Comparison of ENCODE assay signal across 13 cellular contexts in genomic region chr21:37005548-37006242, GRCh38. TPM values are rescaled to one million over a fixed set of nuclear protein-coding genes. Genes with fewer than 3 reads are reported as not detected.
DNase-seq lines count a peak whose midpoint lies in the region; ATAC-seq and TF ChIP-seq lines count a peak whose summit lies in the region.
"Had no signal": no experiment of that assay in that cellular context is flagged by ENCODE, and none has a peak within 500 bp of the region (broad histone marks: within the 10 kb centered on the region; RNA-seq: fewer than 3 reads in every experiment).

No MANE protein-coding gene starts in this region.

- H3K27ac Mint-ChIP-seq in activated naive CD4-positive, alpha-beta T cell treated with anti-CD3 and anti-CD28 coated beads for 36 hours: no peak overlapping the region
- H3K27ac Mint-ChIP-seq in effector memory CD8-positive, alpha-beta T cell: no peak overlapping the region

- no peaks in the 10 kb centered on the region for H3K36me3 ChIP-seq in lower lobe of right lung
- no peaks in the 10 kb centered on the region for H3K36me3 ChIP-seq in testis (ENCODE audit: low read depth, missing control alignments)

- intact Hi-C loops in activated naive CD4-positive, alpha-beta T cell treated with anti-CD3 and anti-CD28 coated beads for 36 hours (cut with micrococcal nuclease): no loop called here
- intact Hi-C loops in lower lobe of right lung (cut with DNase I): no loop called here
- intact Hi-C loops in testis (cut with DNase I; ENCODE audit: low total_unique reads): no loop called here
- intact Hi-C loops in sciatic nerve (cut with DNase I): no loop called here

- peak; percentile 27 for DNase-seq in activated naive CD4-positive, alpha-beta T cell treated with anti-CD3 and anti-CD28 coated beads for 36 hours
- no peak for DNase-seq in activated naive CD4-positive, alpha-beta T cell treated with Interleukin-2 at 50 U/mL for 16 hours
- no peak for DNase-seq in effector memory CD8-positive, alpha-beta T cell
- DNase-seq in lower lobe of right lung (no peak), testis (no peak), sciatic nerve (ENCODE audit: low spot score) (no peak)
- DNase-seq: AML-193; aorta; NCI-H1436 treated with DMSO at 0.1 percent for 48 hours; stimulated activated CD4-positive, alpha-beta T cell treated with anti-CD3 and anti-CD28 coated beads, Interleukin-4, amount 100 ng/mL, for 24 hours had no signal

- H3K36me3 Mint-ChIP-seq in activated naive CD4-positive, alpha-beta T cell treated with anti-CD3 and anti-CD28 coated beads for 36 hours (ENCODE audit: low read depth): no peaks in the 10 kb centered on the region
- H3K36me3 Mint-ChIP-seq in effector memory CD8-positive, alpha-beta T cell (ENCODE audit: insufficient read depth): no peaks in the 10 kb centered on the region

- 27 to 37% methylated on average over 28 to 58 of the region's 58 CpGs for WGBS in testis, 2 donors

- H3K4me3 ChIP-seq in lower lobe of right lung: peak overlapping the region; percentile 49
- H3K4me3 ChIP-seq in testis: peak overlapping the region; percentile 36 to 47

- CTCF ChIA-PET in activated naive CD4-positive, alpha-beta T cell treated with anti-CD3 and anti-CD28 coated beads for 36 hours (lab: Charles Lee): interaction anchor here (1.4 kb wide), 1 partner anchor 28 kb away, joined by 3 read pairs; no protein-coding TSS in a partner anchor

- H3K9me3 ChIP-seq in lower lobe of right lung (no peaks in the 10 kb centered on the region), testis (no peaks in the 10 kb centered on the region)

- no peak for TF ChIP-seq POLR2A in testis (IDR thresholded peaks at IDR 0.05)

- peaks cover 21% of the 10 kb centered on the region for H3K4me1 Mint-ChIP-seq in activated naive CD4-positive, alpha-beta T cell treated with anti-CD3 and anti-CD28 coated beads for 36 hours (ENCODE audit: low read depth)
- peaks cover 5 to 12% of the 10 kb centered on the region in 2 donors for H3K4me1 Mint-ChIP-seq in effector memory CD8-positive, alpha-beta T cell (ENCODE audit: low read depth in 2 of 2)

- H3K27me3 ChIP-seq in lower lobe of right lung (ENCODE audit: low read depth) (peaks cover 30% of the 10 kb centered on the region), testis (no peaks in the 10 kb centered on the region)

- H3K4me1 ChIP-seq in lower lobe of right lung: peaks cover 22% of the 10 kb centered on the region
- H3K4me1 ChIP-seq in testis: peaks cover 4% of the 10 kb centered on the region

- H3K27ac ChIP-seq in lower lobe of right lung: no peak overlapping the region
- no peak overlapping the region for H3K27ac ChIP-seq in testis

- ATAC-seq in effector memory CD8-positive, alpha-beta T cell (replicated peaks): no peak
- ATAC-seq in lower lobe of right lung (no peak), GM21786 (IDR thresholded peaks at IDR 0.05; ENCODE audit: unreplicated experiment) (no peak), sciatic nerve (no peak), GM21825 (IDR thresholded peaks at IDR 0.05; ENCODE audit: unreplicated experiment) (no peak)

- peak overlapping the region; percentile 52 for H3K4me3 Mint-ChIP-seq in activated naive CD4-positive, alpha-beta T cell treated with anti-CD3 and anti-CD28 coated beads for 36 hours
- H3K4me3 Mint-ChIP-seq in effector memory CD8-positive, alpha-beta T cell: peak overlapping the region; percentile 34 to 40

- no peak for TF ChIP-seq CTCF in lower lobe of right lung (IDR thresholded peaks at IDR 0.05)
- TF ChIP-seq CTCF in testis (IDR thresholded peaks at IDR 0.05): no peak

- H3K27me3 Mint-ChIP-seq in activated naive CD4-positive, alpha-beta T cell treated with anti-CD3 and anti-CD28 coated beads for 36 hours (ENCODE audit: low read depth): peaks cover 25% of the 10 kb centered on the region
- H3K27me3 Mint-ChIP-seq in effector memory CD8-positive, alpha-beta T cell: peaks cover 4 to 14% of the 10 kb centered on the region in 2 donors

- no peaks in the 10 kb centered on the region for H3K9me3 Mint-ChIP-seq in activated naive CD4-positive, alpha-beta T cell treated with anti-CD3 and anti-CD28 coated beads for 36 hours
- H3K9me3 Mint-ChIP-seq in effector memory CD8-positive, alpha-beta T cell: no peaks in the 10 kb centered on the region

RNA-seq across cellular contexts. Expression of gene RIPPLY3, which starts 0.8 kb away (rescaled TPM):
- total RNA-seq in activated naive CD4-positive, alpha-beta T cell treated with anti-CD3 and anti-CD28 coated beads for 36 hours: under 1 TPM in 1 of 2 experiments, not detected in 1; 0.10 TPM
- total RNA-seq in lower lobe of right lung: 0.44 TPM
- under 1 TPM; 0.31 to 0.47 TPM for total RNA-seq in testis
- 0.25 TPM for polyA plus RNA-seq in testis (ENCODE audit: insufficient read depth, low read depth, low replicate concordance)
- not detected for total RNA-seq in sciatic nerve
- total RNA-seq: aorta, lung microvascular endothelial cell had no signal

RNA-seq across cellular contexts. Expression of gene HLCS, which starts 39.2 kb away (rescaled TPM):
- 10 to 100 TPM; 12.5 to 12.6 TPM for total RNA-seq in activated naive CD4-positive, alpha-beta T cell treated with anti-CD3 and anti-CD28 coated beads for 36 hours
- total RNA-seq in lower lobe of right lung (17.1 TPM), testis (10 to 100 TPM; 30.1 to 38.1 TPM), sciatic nerve (15.0 TPM)
- 19.5 TPM for polyA plus RNA-seq in testis (ENCODE audit: insufficient read depth, low read depth, low replicate concordance)
